ENCODE assay signal across 1 cellular context in the genomic region with DNA sequence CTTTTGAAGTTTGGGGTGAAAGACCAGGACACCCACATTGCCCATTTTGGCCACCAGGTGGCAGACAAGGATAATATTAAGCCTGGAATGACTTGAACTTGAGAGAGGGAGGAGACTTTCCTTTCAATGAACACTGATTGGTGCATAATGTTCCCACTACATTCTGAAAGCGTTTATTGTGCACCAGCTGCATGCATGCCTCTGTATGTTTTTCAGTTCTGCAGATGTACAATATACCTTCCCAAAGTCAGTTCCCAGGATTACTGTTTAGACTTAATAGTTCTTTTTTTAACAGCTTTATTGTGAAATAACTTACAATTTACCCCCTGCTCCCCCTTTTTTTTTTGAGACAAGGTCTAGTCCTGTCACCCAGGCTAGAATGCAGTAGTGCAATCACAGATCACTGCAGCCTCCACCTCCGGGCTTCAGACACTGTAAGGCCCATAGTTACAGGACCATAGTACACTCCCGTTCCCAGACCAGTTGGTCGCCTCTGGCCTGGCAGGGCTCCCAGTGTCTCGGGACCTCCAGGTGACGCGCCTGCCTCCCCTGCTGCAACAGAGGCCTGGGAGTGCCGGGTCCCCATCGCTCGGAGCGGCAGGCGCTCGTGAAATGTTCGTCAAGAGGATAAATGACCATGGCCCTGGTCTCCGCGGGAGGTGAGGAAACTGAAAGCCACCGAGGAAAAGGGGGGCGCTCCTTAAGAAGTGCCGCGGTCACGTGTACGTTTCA.
TF ChIP-seq lines count a peak whose summit lies in the region.

No MANE protein-coding gene starts in this region.

TF ChIP-seq in K562, 482 proteins besides CTCF, POLR2A, EP300 and RAD21 (continued from another document):
- TF ChIP-seq, protein P1, sequence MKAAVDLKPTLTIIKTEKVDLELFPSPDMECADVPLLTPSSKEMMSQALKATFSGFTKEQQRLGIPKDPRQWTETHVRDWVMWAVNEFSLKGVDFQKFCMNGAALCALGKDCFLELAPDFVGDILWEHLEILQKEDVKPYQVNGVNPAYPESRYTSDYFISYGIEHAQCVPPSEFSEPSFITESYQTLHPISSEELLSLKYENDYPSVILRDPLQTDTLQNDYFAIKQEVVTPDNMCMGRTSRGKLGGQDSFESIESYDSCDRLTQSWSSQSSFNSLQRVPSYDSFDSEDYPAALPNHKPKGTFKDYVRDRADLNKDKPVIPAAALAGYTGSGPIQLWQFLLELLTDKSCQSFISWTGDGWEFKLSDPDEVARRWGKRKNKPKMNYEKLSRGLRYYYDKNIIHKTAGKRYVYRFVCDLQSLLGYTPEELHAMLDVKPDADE (conservative IDR thresholded peaks at IDR 0.05; ENCODE audit: control insufficient read depth, low read depth, low read length) = no peak
- no peak for TF ChIP-seq BCOR (IDR thresholded peaks at IDR 0.05)
